8 cellular contexts compared by ENCODE assay signal in the genomic region with DNA sequence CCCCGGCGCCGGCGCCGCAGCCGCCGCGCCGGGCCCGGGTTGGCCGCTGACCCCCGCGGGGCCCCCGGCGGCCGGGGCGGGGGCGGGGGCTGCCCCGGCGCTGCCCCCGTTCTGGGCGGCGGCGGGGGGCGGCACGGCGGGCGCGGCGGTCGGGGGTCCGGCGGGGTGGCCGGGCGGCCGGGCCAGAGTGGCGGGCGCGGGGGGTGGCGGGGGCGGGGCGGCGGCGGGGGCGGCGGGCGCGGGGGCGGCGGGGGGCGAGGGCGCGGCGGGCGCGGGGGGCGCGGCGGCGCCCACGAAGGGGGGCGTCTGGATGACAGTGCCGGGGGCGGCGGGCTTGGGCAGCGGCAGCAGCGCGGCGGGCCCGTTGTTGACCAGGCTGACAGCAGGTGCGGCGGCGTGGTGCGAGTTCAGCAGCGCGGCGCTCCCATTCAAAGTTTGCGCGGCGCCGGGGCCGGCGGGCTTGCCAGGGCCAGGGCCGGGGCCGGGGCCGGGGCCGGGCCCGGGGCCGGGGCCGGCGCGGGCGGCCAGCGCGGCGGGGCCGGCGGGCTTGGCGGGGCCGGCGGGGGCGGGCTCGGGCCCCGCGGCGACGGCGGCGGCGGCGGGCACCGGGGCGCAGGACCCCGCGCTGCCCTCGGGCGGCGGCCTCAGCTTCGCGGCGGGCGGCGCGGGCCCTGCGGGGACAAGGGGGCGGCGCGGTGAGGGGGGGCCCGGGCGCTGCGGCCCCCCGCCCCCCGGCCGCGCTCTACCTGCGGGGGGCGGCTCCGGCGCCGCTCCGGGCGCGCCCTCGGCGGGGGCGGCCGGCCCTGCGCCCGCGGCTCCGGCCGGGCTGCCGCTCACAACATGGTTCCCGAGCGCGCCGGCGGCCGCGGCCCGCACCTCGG. TPM values are rescaled to one million over a fixed set of nuclear protein-coding genes. Genes with fewer than 3 reads are reported as not detected.
DNase-seq lines count a peak whose midpoint lies in the region; ATAC-seq and TF ChIP-seq lines count a peak whose summit lies in the region.

No MANE protein-coding gene starts in this region.

- no peaks in the 10 kb centered on the region for H3K9me3 ChIP-seq in PC-3 (ENCODE audit: low read length)

- H3F3A ChIP-seq in PC-3 (ENCODE audit: low read length, unreplicated experiment), result no peaks in the 10 kb centered on the region

- peak; percentile 7 for DNase-seq in stimulated activated CD4-positive, alpha-beta T cell treated with anti-CD3 and anti-CD28 coated beads, Interleukin-1b, Interleukin-23, amount 100 ng/mL, for 48 hours
- no peak for DNase-seq in stimulated activated CD4-positive, alpha-beta T cell treated with anti-CD3 and anti-CD28 coated beads, Interleukin-12 subunit alpha, Interleukin-12 subunit beta, amount 100 ng/mL, for 4 hours
- no peak for DNase-seq in PC-3
- DNase-seq in epithelial cell of proximal tubule (ENCODE audit: low read depth), result no peak
- no peak for DNase-seq in omental fat pad (ENCODE audit: low spot score)
- DNase-seq in midbrain (lab: John Stamatoyannopoulos, UW), result no peak
- DNase-seq in DMS153 treated with DMSO at 0.1 percent for 48 hours (lab: John Stamatoyannopoulos, UW; ENCODE audit: unreplicated experiment), result no peak

- intact Hi-C loops in PC-3 (cut with micrococcal nuclease), result loop anchor here (2.0 to 10.0 kb wide), 2 partner anchors 50 to 72 kb away; no protein-coding TSS in a partner anchor

- H3K4me2 ChIP-seq in PC-3 (ENCODE audit: low read length), result no peak overlapping the region

- ATAC-seq in HG02678 (IDR thresholded peaks at IDR 0.05; ENCODE audit: unreplicated experiment), result peak; percentile 32
- no peak; the same call in 1 of the 2 replicates for ATAC-seq in PC-3
- peak; percentile 38 for ATAC-seq in omental fat pad (ENCODE audit: low FRiP score)

- POLR2A ChIA-PET in PC-3 (lab: Charles Lee; ENCODE audit: unreplicated experiment), result no interaction called here

- no peak overlapping the region for H3K9ac ChIP-seq in PC-3 (ENCODE audit: low read length)

- BruUV-seq in PC-3 (replicated peaks; lab: Mats Ljungman, UMichigan), result no TSS peak

- H3K4me3 ChIP-seq in PC-3 (ENCODE audit: low read length) (peak overlapping the region; percentile 71), epithelial cell of proximal tubule (ENCODE audit: low read depth, low read length) (peak overlapping the region; percentile 58)

- H3K27me3 ChIP-seq in PC-3 (ENCODE audit: low read length), result no peaks in the 10 kb centered on the region

- H3K27ac ChIP-seq in PC-3 (ENCODE audit: low read length), result no peak overlapping the region

- H3K9me2 ChIP-seq in PC-3 (replicated peaks; ENCODE audit: low read length), result no peaks in the 10 kb centered on the region

- no peaks in the 10 kb centered on the region for H3K36me3 ChIP-seq in PC-3 (ENCODE audit: low read depth, low read length)

- H3K79me2 ChIP-seq in PC-3 (ENCODE audit: low read length), result peaks cover 44% of the 10 kb centered on the region

- H2AFZ ChIP-seq in PC-3 (ENCODE audit: low read length), result no peak overlapping the region

- no peak for TF ChIP-seq CTCF in PC-3 (conservative IDR thresholded peaks at IDR 0.05; ENCODE audit: low read depth, low read length)
- no peak for TF ChIP-seq CTCF in epithelial cell of proximal tubule (conservative IDR thresholded peaks at IDR 0.05; ENCODE audit: low read depth, low read length)
- TF ChIP-seq CTCF in omental fat pad (IDR thresholded peaks at IDR 0.05), result no peak

- CTCF ChIA-PET in PC-3 (lab: Charles Lee), result no interaction called here

- H4K20me1 ChIP-seq in PC-3 (ENCODE audit: low read length), result peaks cover 38% of the 10 kb centered on the region

- H3K4me1 ChIP-seq in PC-3 (ENCODE audit: insufficient read depth, low read length), result peaks cover 35% of the 10 kb centered on the region

RNA-seq across cellular contexts. Expression of gene TAF4, which starts 0.7 kb away (rescaled TPM):
- total RNA-seq in PC-3 (2014; rRNA removed) (9.6 and 15.1 TPM in 2 replicates), epithelial cell of proximal tubule (6.5 and 8.9 TPM in 2 replicates), omental fat pad (10 to 100 TPM in 2 of 4 donors, 1 to 10 TPM in 2; 7.1 to 15.9 (median 11.9) TPM)

RNA-seq across cellular contexts. Expression of gene LSM14B, which starts 57.2 kb away (rescaled TPM):
- total RNA-seq in PC-3 (2014; rRNA removed) (50.1 and 51.8 TPM in 2 replicates), epithelial cell of proximal tubule (16.3 and 23.3 TPM in 2 replicates), omental fat pad (10 to 100 TPM; 13.1 to 23.8 (median 16.0) TPM)
